ENCODE assay signal across 24 cellular contexts in genomic region chr22:19412934-19413333, GRCh38. TPM values are rescaled to one million over a fixed set of nuclear protein-coding genes. Genes with fewer than 3 reads are reported as not detected.
DNase-seq lines count a peak whose midpoint lies in the region; ATAC-seq and TF ChIP-seq lines count a peak whose summit lies in the region.
"Had no signal": no experiment of that assay in that cellular context is flagged by ENCODE, and none has a peak within 500 bp of the region (broad histone marks: within the 10 kb centered on the region; RNA-seq: fewer than 3 reads in every experiment).

No MANE protein-coding gene starts in this region.

- ATAC-seq in activated T-cell treated with anti-CD3 and anti-CD28 coated beads, Interleukin-2, amount 50 U/mL, for 72 hours (replicated peaks in 1 of 2): peak; percentile 64 to 84
- ATAC-seq in central memory CD8-positive, alpha-beta T cell (replicated peaks; ENCODE audit: extremely low read depth, poor library complexity, severe bottlenecking): no peak
- no peak for ATAC-seq in stimulated activated memory B cell treated with anti-CD40 and anti-IgM and Interleukin-4, amounts not matched to agents 10 μg/mL and 1 μg/mL and 100 μg/mL, for 72 hours
- no peak for ATAC-seq in HG02642 (IDR thresholded peaks at IDR 0.05; ENCODE audit: poor library complexity, unreplicated experiment)
- ATAC-seq: T-cell had no signal

- no peaks in the 10 kb centered on the region for H3K9me2 ChIP-seq in PC-9 (ENCODE audit: insufficient read depth)

- H3K4me2 ChIP-seq in KMS-11: peak overlapping the region; percentile 6; the same call in 1 of the 2 replicates
- no peak overlapping the region for H3K4me2 ChIP-seq in PC-9

- peaks cover 3 to 9% of the 10 kb centered on the region in 2 donors for H3K36me3 Mint-ChIP-seq in activated T-cell treated with anti-CD3 and anti-CD28 coated beads, Interleukin-2, amount 50 U/mL, for 72 hours (ENCODE audit: insufficient read depth in 2 of 2)
- peaks cover 21% of the 10 kb centered on the region for H3K36me3 Mint-ChIP-seq in central memory CD8-positive, alpha-beta T cell (ENCODE audit: insufficient read depth)
- H3K36me3 Mint-ChIP-seq in stimulated activated memory B cell treated with anti-CD40 and anti-IgM and Interleukin-4, amounts not matched to agents 10 μg/mL and 1 μg/mL and 100 μg/mL, for 72 hours: peaks cover 30% of the 10 kb centered on the region

- H3K79me2 ChIP-seq in KMS-11 (ENCODE audit: insufficient read depth, low read depth): peaks cover 85% of the 10 kb centered on the region
- H3K79me2 ChIP-seq in PC-9 (ENCODE audit: low read depth): peaks cover 25% of the 10 kb centered on the region

- H3K27ac ChIP-seq in KMS-11 (no peak overlapping the region), PC-9 (no peak overlapping the region)
- H3K27ac ChIP-seq: SJCRH30, upper lobe of left lung had no signal

- peak overlapping the region; percentile 9 for H3K27ac Mint-ChIP-seq in activated T-cell treated with anti-CD3 and anti-CD28 coated beads, Interleukin-2, amount 50 U/mL, for 72 hours
- peak overlapping the region; percentile 75 for H3K27ac Mint-ChIP-seq in central memory CD8-positive, alpha-beta T cell (ENCODE audit: low read depth)
- H3K27ac Mint-ChIP-seq in stimulated activated memory B cell treated with anti-CD40 and anti-IgM and Interleukin-4, amounts not matched to agents 10 μg/mL and 1 μg/mL and 100 μg/mL, for 72 hours: peak overlapping the region; percentile 55
- H3K27ac Mint-ChIP-seq: mesothelial cell of epicardium, naive B cell had no signal

- H3K4me1 ChIP-seq in KMS-11 (ENCODE audit: low read depth, poor library complexity, severe bottlenecking): peaks cover 64% of the 10 kb centered on the region
- H3K4me1 ChIP-seq in PC-9 (replicated peaks; ENCODE audit: insufficient read depth): no peaks in the 10 kb centered on the region
- H3K4me1 ChIP-seq: SJCRH30 had no signal

- CTCF ChIA-PET in PC-9 (lab: Charles Lee): no interaction called here

- no peaks in the 10 kb centered on the region for H3K27me3 Mint-ChIP-seq in activated T-cell treated with anti-CD3 and anti-CD28 coated beads, Interleukin-2, amount 50 U/mL, for 72 hours (ENCODE audit: low read depth)
- H3K27me3 Mint-ChIP-seq in central memory CD8-positive, alpha-beta T cell: no peaks in the 10 kb centered on the region
- H3K27me3 Mint-ChIP-seq in stimulated activated memory B cell treated with anti-CD40 and anti-IgM and Interleukin-4, amounts not matched to agents 10 μg/mL and 1 μg/mL and 100 μg/mL, for 72 hours: no peaks in the 10 kb centered on the region
- H3K27me3 Mint-ChIP-seq: naive B cell, T-cell had no signal

- DNase-seq in activated T-cell treated with anti-CD3 and anti-CD28 coated beads, Interleukin-2, amount 50 U/mL, for 72 hours: no peak
- DNase-seq in activated T-cell treated with anti-CD3 and anti-CD28 coated beads for 4 hours (no peak), PC-9 (no peak), cerebellar nuclear complex (lab: John Stamatoyannopoulos, UW) (no peak)
- no peak for DNase-seq in central memory CD8-positive, alpha-beta T cell (ENCODE audit: low spot score in 2 of 2)
- DNase-seq: activated CD4-positive, alpha-beta T cell treated with anti-CD3 and anti-CD28 coated beads for 4 hours; activated CD8-positive, alpha-beta memory T cell treated with anti-CD3 and anti-CD28 coated beads, Interleukin-2, amount 50 U/mL, for 4 hours; activated effector memory CD4-positive, alpha-beta T cell treated with anti-CD3 and anti-CD28 coated beads, Interleukin-2, amount 50 U/mL, for 16 hours; COR-L47; GDM1; MG63; naive B cell; NCI-H1417; NCI-H2081; NCI-H345; NCI-H82; SJCRH30; stimulated activated CD8-positive, alpha-beta memory T cell treated with anti-CD3 and anti-CD28 coated beads, Interleukin-4, amount 100 ng/mL, for 48 hours; T-cell; upper lobe of left lung had no signal

- H4K20me1 ChIP-seq in KMS-11 (ENCODE audit: insufficient read depth): peaks cover 42% of the 10 kb centered on the region
- peaks cover 3% of the 10 kb centered on the region for H4K20me1 ChIP-seq in PC-9 (ENCODE audit: insufficient read depth)

- H3F3A ChIP-seq in PC-9 (ENCODE audit: insufficient read depth, low read depth): no peaks in the 10 kb centered on the region

- H3K4me1 Mint-ChIP-seq in activated T-cell treated with anti-CD3 and anti-CD28 coated beads, Interleukin-2, amount 50 U/mL, for 72 hours (ENCODE audit: low read depth): peaks cover 43% of the 10 kb centered on the region
- peaks cover 51% of the 10 kb centered on the region for H3K4me1 Mint-ChIP-seq in central memory CD8-positive, alpha-beta T cell
- H3K4me1 Mint-ChIP-seq in stimulated activated memory B cell treated with anti-CD40 and anti-IgM and Interleukin-4, amounts not matched to agents 10 μg/mL and 1 μg/mL and 100 μg/mL, for 72 hours: peaks cover 20% of the 10 kb centered on the region

- H3K9me3 ChIP-seq in PC-9 (ENCODE audit: insufficient read depth, low read depth): no peaks in the 10 kb centered on the region
- H3K9me3 ChIP-seq: MG63, upper lobe of left lung had no signal

- no TSS peak for BruUV-seq in PC-9 (replicated peaks; lab: Mats Ljungman, UMichigan)

- H3K4me3 ChIP-seq in KMS-11 (IDR thresholded peaks at IDR 0.05; ENCODE audit: insufficient read depth, low read depth, low read length): no peak overlapping the region
- no peak overlapping the region for H3K4me3 ChIP-seq in PC-9
- H3K4me3 ChIP-seq: MG63, SJCRH30, upper lobe of left lung had no signal

- H3K36me3 ChIP-seq in KMS-11 (ENCODE audit: insufficient read depth) (no peaks in the 10 kb centered on the region), PC-9 (ENCODE audit: low read depth) (no peaks in the 10 kb centered on the region)

- H3K9ac ChIP-seq in KMS-11: no peak overlapping the region

- peak overlapping the region in 1 of 2 donors; percentile 30 for H3K4me3 Mint-ChIP-seq in activated T-cell treated with anti-CD3 and anti-CD28 coated beads, Interleukin-2, amount 50 U/mL, for 72 hours
- H3K4me3 Mint-ChIP-seq in central memory CD8-positive, alpha-beta T cell: no peak overlapping the region
- no peak overlapping the region for H3K4me3 Mint-ChIP-seq in stimulated activated memory B cell treated with anti-CD40 and anti-IgM and Interleukin-4, amounts not matched to agents 10 μg/mL and 1 μg/mL and 100 μg/mL, for 72 hours
- H3K4me3 Mint-ChIP-seq: mesothelial cell of epicardium, T-cell had no signal

- H3K27me3 ChIP-seq in KMS-11 (ENCODE audit: insufficient read depth, low read depth) (no peaks in the 10 kb centered on the region), PC-9 (ENCODE audit: insufficient read depth, low read depth) (no peaks in the 10 kb centered on the region)
- H3K27me3 ChIP-seq: MG63, SJCRH30, upper lobe of left lung had no signal

- H2AFZ ChIP-seq in KMS-11 (ENCODE audit: low read depth) (no peak overlapping the region), PC-9 (no peak overlapping the region)

- TF ChIP-seq CTCF in KMS-11 (conservative IDR thresholded peaks at IDR 0.05; ENCODE audit: low read depth, low read length) (no peak), PC-9 (conservative IDR thresholded peaks at IDR 0.05) (no peak)

- POLR2A ChIA-PET in PC-9 (lab: Charles Lee; ENCODE audit: unreplicated experiment): no interaction called here

- H3K9me3 Mint-ChIP-seq in activated T-cell treated with anti-CD3 and anti-CD28 coated beads, Interleukin-2, amount 50 U/mL, for 72 hours: no peaks in the 10 kb centered on the region
- no peaks in the 10 kb centered on the region for H3K9me3 Mint-ChIP-seq in central memory CD8-positive, alpha-beta T cell
- peaks cover 2% of the 10 kb centered on the region for H3K9me3 Mint-ChIP-seq in stimulated activated memory B cell treated with anti-CD40 and anti-IgM and Interleukin-4, amounts not matched to agents 10 μg/mL and 1 μg/mL and 100 μg/mL, for 72 hours
- H3K9me3 Mint-ChIP-seq: T-cell had no signal

- intact Hi-C loops in PC-9 (cut with micrococcal nuclease; ENCODE audit: unreplicated experiment): no loop called here

RNA-seq across cellular contexts. Expression of gene HIRA, which starts 18.6 kb away (rescaled TPM):
- total RNA-seq in activated T-cell treated with anti-CD3 and anti-CD28 coated beads, Interleukin-2, amount 50 U/mL, for 72 hours: 10 to 100 TPM; 30.7 to 36.6 TPM
- 13.7 and 19.2 TPM in 2 replicates for total RNA-seq in PC-9 (2021)

RNA-seq across cellular contexts. Expression of gene MRPL40, which starts 19.4 kb away (rescaled TPM):
- total RNA-seq in activated T-cell treated with anti-CD3 and anti-CD28 coated beads, Interleukin-2, amount 50 U/mL, for 72 hours: 10 to 100 TPM; 27.1 to 27.2 TPM
- total RNA-seq in PC-9 (2021): 21.1 and 25.1 TPM in 2 replicates

RNA-seq across cellular contexts. Expression of gene C22orf39, which starts 34.6 kb away (rescaled TPM):
- total RNA-seq in activated T-cell treated with anti-CD3 and anti-CD28 coated beads, Interleukin-2, amount 50 U/mL, for 72 hours: 10 to 100 TPM; 34.3 to 40.6 TPM
- total RNA-seq in PC-9 (2021): 12.3 and 14.2 TPM in 2 replicates

Comparison
In these comparisons a context has a peak if more than half of its experiments do, and no peak if none do; other contexts are left out.
1. ATAC-seq: peak in activated T-cell treated with anti-CD3 and anti-CD28 coated beads, Interleukin-2, amount 50 U/mL, for 72 hours (2 of 2); none in central memory CD8-positive, alpha-beta T cell (single experiment), stimulated activated memory B cell treated with anti-CD40 and anti-IgM and Interleukin-4, amounts not matched to agents 10 μg/mL and 1 μg/mL and 100 μg/mL, for 72 hours (single experiment) and HG02642 (single experiment).
2. H3K27ac Mint-ChIP-seq: peak in every context shown above with its lines; median percentile 75 in central memory CD8-positive, alpha-beta T cell; 55 in stimulated activated memory B cell treated with anti-CD40 and anti-IgM and Interleukin-4, amounts not matched to agents 10 μg/mL and 1 μg/mL and 100 μg/mL, for 72 hours; 9 in activated T-cell treated with anti-CD3 and anti-CD28 coated beads, Interleukin-2, amount 50 U/mL, for 72 hours.